ENCODE assay signal across 7 cellular contexts in the genomic region with DNA sequence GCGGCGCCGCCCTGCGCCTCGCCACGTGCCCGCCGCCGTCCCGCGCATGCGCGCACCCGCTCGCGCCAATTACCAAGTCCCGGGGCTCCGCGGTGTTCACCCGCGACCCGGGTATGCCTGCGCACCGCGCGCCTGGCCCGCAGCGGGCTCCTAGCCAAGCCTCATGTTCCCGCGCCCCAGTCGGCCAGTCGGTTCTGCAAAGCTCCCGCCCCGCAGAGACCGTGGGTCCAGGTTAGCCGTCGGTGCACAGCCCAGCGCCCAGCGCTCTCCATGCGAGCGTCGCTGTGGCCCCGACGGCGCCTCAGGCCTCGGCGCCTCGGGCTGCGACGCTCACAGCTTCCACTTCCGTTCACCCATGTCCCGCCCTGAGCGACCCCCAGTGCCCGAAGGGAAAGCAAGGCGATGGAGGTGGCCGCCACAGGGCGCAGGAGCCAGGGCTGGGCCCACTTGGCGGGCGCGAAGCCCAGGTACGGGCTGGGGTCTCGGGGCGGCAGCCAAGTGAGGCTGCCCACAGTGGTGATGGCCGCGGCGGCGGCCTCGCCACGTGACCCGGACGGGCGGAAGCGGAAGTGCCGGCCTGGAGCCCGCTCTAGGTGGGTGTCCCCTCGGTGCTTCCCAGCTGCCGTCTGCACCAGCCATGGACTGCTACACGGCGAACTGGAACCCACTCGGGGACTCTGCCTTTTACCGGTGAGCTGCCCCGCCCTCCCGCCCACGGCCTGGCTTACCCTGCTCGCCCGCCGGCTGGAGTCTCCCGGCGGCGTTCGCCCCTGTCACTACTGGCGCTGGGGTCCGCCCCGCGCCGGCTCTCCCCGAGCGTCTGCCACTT. TPM values are rescaled to one million over a fixed set of nuclear protein-coding genes. Genes with fewer than 3 reads are reported as not detected.
DNase-seq lines count a peak whose midpoint lies in the region; ATAC-seq, FAIRE-seq and TF ChIP-seq lines count a peak whose summit lies in the region.

A gene with protein sequence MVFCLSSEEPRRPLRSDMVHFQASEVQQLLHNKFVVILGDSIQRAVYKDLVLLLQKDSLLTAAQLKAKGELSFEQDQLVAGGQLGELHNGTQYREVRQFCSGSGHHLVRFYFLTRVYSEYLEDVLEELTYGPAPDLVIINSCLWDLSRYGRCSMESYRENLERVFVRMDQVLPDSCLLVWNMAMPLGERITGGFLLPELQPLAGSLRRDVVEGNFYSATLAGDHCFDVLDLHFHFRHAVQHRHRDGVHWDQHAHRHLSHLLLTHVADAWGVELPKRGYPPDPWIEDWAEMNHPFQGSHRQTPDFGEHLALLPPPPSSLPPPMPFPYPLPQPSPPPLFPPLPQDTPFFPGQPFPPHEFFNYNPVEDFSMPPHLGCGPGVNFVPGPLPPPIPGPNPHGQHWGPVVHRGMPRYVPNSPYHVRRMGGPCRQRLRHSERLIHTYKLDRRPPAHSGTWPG (minus strand): TSS at position 518 of the 829 bp plus-strand sequence. CDS start 743 bp downstream, outside the sequence.
TSS of gene VPS16 (plus strand) at position 608 of the 829 bp plus-strand sequence. CDS start at position 638, 30 bp downstream.

- peak; percentile 82 for TF ChIP-seq POLR2A in GM15510 (IDR thresholded peaks at IDR 0.05; ENCODE audit: borderline replicate concordance, extremely low read depth, insufficient read length)

- H3K79me2 ChIP-seq in astrocyte (ENCODE audit: insufficient read depth, low read length), result peaks cover 15% of the 10 kb centered on the region

- peak within 1 kb of the TSS; percentile 89 for H3K4me3 Mint-ChIP-seq in astrocyte (ENCODE audit: unreplicated experiment)

- H3K9me3 ChIP-seq in astrocyte (ENCODE audit: insufficient read depth, low read depth, low read length), result no peaks in the 10 kb centered on the region

- peaks cover 9% of the 10 kb centered on the region for H3K4me1 ChIP-seq in astrocyte (ENCODE audit: insufficient read depth, low read length)

- H3K9ac ChIP-seq in astrocyte (ENCODE audit: low read length), result peak within 1 kb of the TSS; percentile 86

- peak; percentile 90 for ATAC-seq in HG02840 (IDR thresholded peaks at IDR 0.05; ENCODE audit: low FRiP score, unreplicated experiment)

- no peaks in the 10 kb centered on the region for H3K27me3 Mint-ChIP-seq in astrocyte (ENCODE audit: low read depth, unreplicated experiment)

- peaks cover 3% of the 10 kb centered on the region for H4K20me1 ChIP-seq in astrocyte (ENCODE audit: insufficient read depth, low read length)

- TF ChIP-seq CTCF in astrocyte (IDR thresholded peaks at IDR 0.05; ENCODE audit: insufficient read depth, low read depth, low read length), result no peak
- no peak for TF ChIP-seq CTCF in retinal pigment epithelial cell (conservative IDR thresholded peaks at IDR 0.05; ENCODE audit: low read depth, low read length)

- no peak for FAIRE-seq in astrocyte (lab: Jason Lieb, UNC)

- H3K9me3 Mint-ChIP-seq in astrocyte (ENCODE audit: unreplicated experiment), result no peaks in the 10 kb centered on the region

- peaks cover 3% of the 10 kb centered on the region for H3K4me1 Mint-ChIP-seq in astrocyte (ENCODE audit: low read depth, unreplicated experiment)

- peak within 1 kb of the TSS; percentile 88 for H3K27ac ChIP-seq in astrocyte (ENCODE audit: low read depth, low read length)

- no peaks in the 10 kb centered on the region for H3K27me3 ChIP-seq in astrocyte (ENCODE audit: insufficient read depth, low read length)

- DNase-seq in NCI-H146 treated with DMSO at 0.1 percent for 48 hours (lab: John Stamatoyannopoulos, UW; ENCODE audit: unreplicated experiment) (peak; percentile 59), T-helper 22 cell (ENCODE audit: low read depth) (peak; percentile 81), astrocyte (ENCODE audit: low read depth) (peak; percentile 75), hippocampal formation (lab: John Stamatoyannopoulos, UW) (peak; percentile 72 to 85), retinal pigment epithelial cell (ENCODE audit: low read depth) (peak; percentile 48)

- peaks cover 2% of the 10 kb centered on the region for H3K36me3 ChIP-seq in astrocyte (ENCODE audit: insufficient read depth, low read length)

- peaks cover 26% of the 10 kb centered on the region for H3K36me3 Mint-ChIP-seq in astrocyte (ENCODE audit: low read depth, unreplicated experiment)

- peak within 1 kb of the TSS; percentile 21 for H3K27ac Mint-ChIP-seq in astrocyte (ENCODE audit: unreplicated experiment)

- H2AFZ ChIP-seq in astrocyte (ENCODE audit: low read depth, low read length), result peak within 1 kb of the TSS; percentile 100

- H3K4me2 ChIP-seq in astrocyte (ENCODE audit: low read length), result peak within 1 kb of the TSS; percentile 85

- H3K4me3 ChIP-seq in astrocyte (ENCODE audit: insufficient read depth, low read depth, low read length) (peak within 1 kb of the TSS; percentile 83), retinal pigment epithelial cell (ENCODE audit: low read length) (peak within 1 kb of the TSS; percentile 86)

RNA-seq across cellular contexts. Expression of the first gene that starts in this region (rescaled TPM):
- total RNA-seq in astrocyte, result 17.2 and 23.5 TPM in 2 replicates

RNA-seq across cellular contexts. Expression of gene VPS16, which starts in this region (rescaled TPM):
- 24.9 and 25.1 TPM in 2 replicates for total RNA-seq in astrocyte

Comparison
In these comparisons a context has a peak if more than half of its experiments do, and no peak if none do; other contexts are left out.
1. Peak in every context shown above with its lines: DNase-seq, ATAC-seq, H3K4me3 ChIP-seq and H3K27ac ChIP-seq.